ENCODE assay signal across 15 cellular contexts in the genomic region with DNA sequence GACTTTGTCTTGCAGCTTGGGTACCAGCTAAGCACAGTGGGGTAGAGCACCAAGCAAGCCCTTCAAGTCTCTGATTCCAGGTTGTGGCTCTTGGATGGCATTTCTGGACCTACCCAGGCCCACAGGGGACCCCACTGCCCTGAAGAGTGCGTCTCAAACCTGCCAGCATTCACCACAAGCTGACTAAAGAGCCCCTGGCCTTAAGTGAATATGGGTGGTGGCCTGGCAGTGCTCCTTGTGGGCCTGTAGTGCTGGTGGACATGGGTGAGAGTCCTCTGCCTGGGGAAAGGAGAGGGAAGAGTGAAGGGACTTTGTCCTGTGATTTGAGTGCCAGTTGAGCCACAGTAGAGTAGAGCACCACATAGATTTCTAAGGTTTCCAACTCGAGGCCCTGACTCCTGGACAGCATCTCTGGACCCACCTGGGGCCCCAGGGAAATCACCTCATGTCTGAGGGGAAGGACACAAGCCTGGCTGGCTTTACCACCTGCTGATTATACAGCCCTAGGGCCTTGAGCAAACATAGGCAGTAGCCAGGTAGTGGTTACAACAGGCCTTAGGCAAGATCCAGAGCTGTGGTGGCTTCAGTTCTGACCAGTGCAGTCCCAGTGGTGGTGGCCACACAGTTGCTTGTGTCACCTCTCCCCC. TPM values are rescaled to one million over a fixed set of nuclear protein-coding genes. Genes with fewer than 3 reads are reported as not detected.
DNase-seq lines count a peak whose midpoint lies in the region; ATAC-seq and TF ChIP-seq lines count a peak whose summit lies in the region.
"Had no signal": no experiment of that assay in that cellular context is flagged by ENCODE, and none has a peak within 500 bp of the region (broad histone marks: within the 10 kb centered on the region; RNA-seq: fewer than 3 reads in every experiment).

No MANE protein-coding gene starts in this region.

- POLR2A ChIA-PET in RWPE1 (lab: Yijun Ruan, JAX; ENCODE audit: low non-redundant PET): no interaction called here

- no peaks in the 10 kb centered on the region for H3K27me3 Mint-ChIP-seq in progenitor cell of endocrine pancreas
- H3K27me3 Mint-ChIP-seq: brain had no signal

- no peaks in the 10 kb centered on the region for H3K27me3 ChIP-seq in ovary
- H3K27me3 ChIP-seq: dorsolateral prefrontal cortex had no signal

- peaks cover 4% of the 10 kb centered on the region for H3K4me1 ChIP-seq in ovary (ENCODE audit: insufficient read depth)

- 79 to 87% (median 86%) methylated on average over 2 of the region's 2 CpGs for WGBS in ovary, 3 donors

- H3K27ac ChIP-seq in RWPE1 (peak overlapping the region; percentile 54), ovary (no peak overlapping the region)
- H3K27ac ChIP-seq: 22Rv1, dorsolateral prefrontal cortex had no signal

- intact Hi-C loops in ovary (cut with DNase I): no loop called here

- DNase-seq in NCI-H146 (lab: John Stamatoyannopoulos, UW): peak; percentile 55
- DNase-seq in NCI-H146 treated with DMSO at 0.1 percent for 48 hours (lab: John Stamatoyannopoulos, UW; ENCODE audit: unreplicated experiment): no peak
- no peak for DNase-seq in RWPE1 (ENCODE audit: low spot score)
- DNase-seq in progenitor cell of endocrine pancreas (ENCODE audit: low spot score, unreplicated experiment): no peak
- DNase-seq in ovary: no peak
- no peak for DNase-seq in GM13976 (ENCODE audit: low spot score)
- DNase-seq: activated naive CD4-positive, alpha-beta T cell treated with anti-CD3 and anti-CD28 coated beads, Interleukin-2, amount 50 U/mL, for 16 hours; CD4-positive, alpha-beta T cell; NCI-H1048; SHP77 had no signal

- TF ChIP-seq CTCF in RWPE1 (conservative IDR thresholded peaks at IDR 0.05; ENCODE audit: low read depth) (no peak), progenitor cell of endocrine pancreas (IDR thresholded peaks at IDR 0.05; ENCODE audit: unreplicated experiment) (no peak), ovary (IDR thresholded peaks at IDR 0.05) (no peak), GM13976 (IDR thresholded peaks at IDR 0.05; ENCODE audit: borderline replicate concordance, control extremely low read depth, extremely low read depth, insufficient read depth, missing control alignments) (no peak)

- peaks cover 21% of the 10 kb centered on the region for H3K9me3 Mint-ChIP-seq in progenitor cell of endocrine pancreas (ENCODE audit: low read depth)

- in situ Hi-C loops in GM13976 (cut with MboI; ENCODE audit: low sequenced_read_pairs, unreplicated experiment): no loop called here

- no peak for TF ChIP-seq EP300 in ovary (IDR thresholded peaks at IDR 0.05)

- peak overlapping the region; percentile 66 for H3K27ac Mint-ChIP-seq in progenitor cell of endocrine pancreas
- H3K27ac Mint-ChIP-seq: CD4-positive, alpha-beta T cell had no signal

- ATAC-seq in HG02759 (IDR thresholded peaks at IDR 0.05; ENCODE audit: unreplicated experiment) (peak; percentile 14), HG03039 (IDR thresholded peaks at IDR 0.05; ENCODE audit: unreplicated experiment) (no peak)

- peaks cover 17% of the 10 kb centered on the region for H3K36me3 Mint-ChIP-seq in progenitor cell of endocrine pancreas (ENCODE audit: insufficient read depth)

- CTCF ChIA-PET in RWPE1 (lab: Yijun Ruan, JAX): interaction anchor here (0.5 to 1.1 kb wide), 3 partner anchors 11 to 360 kb away, joined by 3 to 6 read pairs (median 3); no protein-coding TSS in a partner anchor

- H3K36me3 ChIP-seq in ovary: no peaks in the 10 kb centered on the region

- H3K9me3 ChIP-seq in ovary: no peaks in the 10 kb centered on the region

- H3K4me3 Mint-ChIP-seq in progenitor cell of endocrine pancreas (ENCODE audit: low read depth): no peak overlapping the region
- H3K4me3 Mint-ChIP-seq: brain; CD4-positive, alpha-beta T cell had no signal

- no peak overlapping the region for H3K4me3 ChIP-seq in ovary
- H3K4me3 ChIP-seq: dorsolateral prefrontal cortex had no signal

- TF ChIP-seq POLR2A in ovary (IDR thresholded peaks at IDR 0.05): no peak

- no peaks in the 10 kb centered on the region for H3K4me1 Mint-ChIP-seq in progenitor cell of endocrine pancreas (ENCODE audit: low read depth)

RNA-seq across cellular contexts. Expression of a gene that starts 23.7 kb away (rescaled TPM):
- 22.3 and 25.0 TPM in 2 replicates for total RNA-seq in progenitor cell of endocrine pancreas
- total RNA-seq in ovary: 10 to 100 TPM; 14.3 to 37.0 (median 31.2) TPM
- polyA plus RNA-seq in ovary: 10 to 100 TPM; 20.3 to 29.2 TPM
